14 cellular contexts compared by ENCODE assay signal in the genomic region with DNA sequence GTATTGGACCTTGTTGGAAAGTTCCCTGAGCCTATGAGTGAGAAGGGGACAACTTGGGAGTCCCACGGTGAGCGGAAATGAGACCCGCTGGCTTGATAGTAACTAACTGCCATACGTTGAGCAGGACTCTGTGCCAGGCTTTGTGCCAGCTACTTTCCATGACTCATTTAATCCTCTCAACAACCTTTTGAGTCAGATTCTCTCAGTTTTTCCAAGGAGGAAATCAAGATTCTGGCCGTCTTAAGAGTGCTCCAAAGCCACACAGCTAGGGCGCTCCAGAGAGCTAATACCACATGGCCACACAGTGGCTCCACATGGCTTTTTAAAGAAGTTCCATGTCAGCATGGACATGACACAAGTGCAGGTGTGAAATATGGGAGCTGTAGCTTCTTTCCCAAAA. TPM values are rescaled to one million over a fixed set of nuclear protein-coding genes. Genes with fewer than 3 reads are reported as not detected.
DNase-seq lines count a peak whose midpoint lies in the region; ATAC-seq and TF ChIP-seq lines count a peak whose summit lies in the region.
"Had no signal": no experiment of that assay in that cellular context is flagged by ENCODE, and none has a peak within 500 bp of the region (broad histone marks: within the 10 kb centered on the region; RNA-seq: fewer than 3 reads in every experiment).

No MANE protein-coding gene starts in this region.

- peaks cover 36% of the 10 kb centered on the region for H3K36me3 Mint-ChIP-seq in activated naive CD8-positive, alpha-beta T cell treated with anti-CD3 and anti-CD28 coated beads, Interleukin-2, amount 50 U/mL, for 24 hours (ENCODE audit: low read depth)
- peaks cover 26% of the 10 kb centered on the region for H3K36me3 Mint-ChIP-seq in activated naive CD8-positive, alpha-beta T cell treated with anti-CD3 and anti-CD28 coated beads for 36 hours

- peaks cover 7% of the 10 kb centered on the region for H3K9me3 Mint-ChIP-seq in activated naive CD8-positive, alpha-beta T cell treated with anti-CD3 and anti-CD28 coated beads, Interleukin-2, amount 50 U/mL, for 24 hours
- peaks cover 5% of the 10 kb centered on the region for H3K9me3 Mint-ChIP-seq in activated naive CD8-positive, alpha-beta T cell treated with anti-CD3 and anti-CD28 coated beads for 36 hours

- H3K27ac ChIP-seq in HL-60 (replicated peaks) (peak overlapping the region; percentile 77; the same call in 1 of the 2 replicates), brain microvascular endothelial cell (no peak overlapping the region), lung (ENCODE audit: low read depth in 1 of 2, low read length in 1 of 2) (no peak overlapping the region), WERI-Rb-1 (no peak overlapping the region)
- H3K27ac ChIP-seq: gastrocnemius medialis had no signal

- H3K27me3 ChIP-seq in HL-60 (ENCODE audit: insufficient read depth, poor library complexity, severe bottlenecking) (no peaks in the 10 kb centered on the region), brain microvascular endothelial cell (replicated peaks) (no peaks in the 10 kb centered on the region), lung (ENCODE audit: control insufficient read depth, insufficient read depth) (no peaks in the 10 kb centered on the region), WERI-Rb-1 (ENCODE audit: insufficient read depth, low read depth, severe bottlenecking) (no peaks in the 10 kb centered on the region)
- H3K27me3 ChIP-seq: gastrocnemius medialis had no signal

- peak; percentile 25 for DNase-seq in activated naive CD8-positive, alpha-beta T cell treated with anti-CD3 and anti-CD28 coated beads, Interleukin-2, amount 50 U/mL, for 24 hours
- no peak for DNase-seq in activated naive CD8-positive, alpha-beta T cell treated with anti-CD3 and anti-CD28 coated beads for 36 hours
- DNase-seq in HL-60 (ENCODE audit: low read depth in 1 of 2, low spot score in 1 of 2), result no peak
- DNase-seq in brain microvascular endothelial cell, result peak; percentile 3
- DNase-seq in lung (ENCODE audit: low spot score), result no peak
- DNase-seq in WERI-Rb-1, result no peak
- DNase-seq: amygdala, Calu3, gastrocnemius medialis, NCI-H1417 treated with DMSO at 0.1 percent for 48 hours, NCI-H345, small intestine had no signal

- no peak for TF ChIP-seq CTCF in HL-60 (IDR thresholded peaks at IDR 0.05; ENCODE audit: insufficient read depth, low read length)
- TF ChIP-seq CTCF in brain microvascular endothelial cell (IDR thresholded peaks at IDR 0.05; ENCODE audit: low read depth, low read length, missing control alignments), result no peak
- TF ChIP-seq CTCF in lung (IDR thresholded peaks at IDR 0.05; ENCODE audit: control extremely low read depth, extremely low read depth), result no peak
- no peak for TF ChIP-seq CTCF in WERI-Rb-1 (IDR thresholded peaks at IDR 0.05; ENCODE audit: low read depth, low read length)

- H3K4me1 ChIP-seq in lung (ENCODE audit: control insufficient read depth in 2 of 2, insufficient read depth in 2 of 2, low read length in 2 of 2), result no peaks in the 10 kb centered on the region
- H3K4me1 ChIP-seq: gastrocnemius medialis had no signal

- H3K4me1 Mint-ChIP-seq in activated naive CD8-positive, alpha-beta T cell treated with anti-CD3 and anti-CD28 coated beads, Interleukin-2, amount 50 U/mL, for 24 hours, result peaks cover 25% of the 10 kb centered on the region
- H3K4me1 Mint-ChIP-seq in activated naive CD8-positive, alpha-beta T cell treated with anti-CD3 and anti-CD28 coated beads for 36 hours, result peaks cover 5% of the 10 kb centered on the region

- H3K27me3 Mint-ChIP-seq in activated naive CD8-positive, alpha-beta T cell treated with anti-CD3 and anti-CD28 coated beads, Interleukin-2, amount 50 U/mL, for 24 hours, result no peaks in the 10 kb centered on the region
- no peaks in the 10 kb centered on the region for H3K27me3 Mint-ChIP-seq in activated naive CD8-positive, alpha-beta T cell treated with anti-CD3 and anti-CD28 coated beads for 36 hours

- peaks cover 2% of the 10 kb centered on the region for H3K36me3 ChIP-seq in brain microvascular endothelial cell (replicated peaks)
- H3K36me3 ChIP-seq in lung (ENCODE audit: control insufficient read depth in 2 of 2, insufficient read depth in 2 of 2, low read length in 2 of 2), result peaks cover 10 to 29% of the 10 kb centered on the region in 2 donors
- H3K36me3 ChIP-seq in WERI-Rb-1, result no peaks in the 10 kb centered on the region

- ATAC-seq in activated naive CD8-positive, alpha-beta T cell treated with anti-CD3 and anti-CD28 coated beads, Interleukin-2, amount 50 U/mL, for 24 hours, result peak; percentile 88
- ATAC-seq in lung (ENCODE audit: insufficient read depth, low FRiP score), result peak; percentile 76
- ATAC-seq in HG03175 (IDR thresholded peaks at IDR 0.05; ENCODE audit: unreplicated experiment), result no peak
- no peak for ATAC-seq in GM21576 (IDR thresholded peaks at IDR 0.05; ENCODE audit: unreplicated experiment)
- ATAC-seq: gastrocnemius medialis had no signal

- peak overlapping the region; percentile 73 for H3K27ac Mint-ChIP-seq in activated naive CD8-positive, alpha-beta T cell treated with anti-CD3 and anti-CD28 coated beads, Interleukin-2, amount 50 U/mL, for 24 hours
- no peak overlapping the region for H3K27ac Mint-ChIP-seq in activated naive CD8-positive, alpha-beta T cell treated with anti-CD3 and anti-CD28 coated beads for 36 hours

- in situ Hi-C loops in brain microvascular endothelial cell (cut with HindIII; ENCODE audit: low pct_ligation_motif_present, low sequenced_read_pairs), result no loop called here

- WGBS in lung, 2 donors, result 76 to 89% methylated on average over 6 of the region's 6 CpGs

- H3K4me3 Mint-ChIP-seq in activated naive CD8-positive, alpha-beta T cell treated with anti-CD3 and anti-CD28 coated beads, Interleukin-2, amount 50 U/mL, for 24 hours, result peak overlapping the region; percentile 6
- H3K4me3 Mint-ChIP-seq in activated naive CD8-positive, alpha-beta T cell treated with anti-CD3 and anti-CD28 coated beads for 36 hours, result no peak overlapping the region

- H3K9me3 ChIP-seq in lung (ENCODE audit: control insufficient read depth in 2 of 2, insufficient read depth in 1 of 2, low read length in 1 of 2) (no peaks in the 10 kb centered on the region), WERI-Rb-1 (ENCODE audit: severe bottlenecking) (no peaks in the 10 kb centered on the region)
- H3K9me3 ChIP-seq: gastrocnemius medialis had no signal

- no peak overlapping the region for H3K4me3 ChIP-seq in HL-60 (replicated peaks; ENCODE audit: insufficient read depth, low read length)
- no peak overlapping the region for H3K4me3 ChIP-seq in brain microvascular endothelial cell (ENCODE audit: low read depth, low read length)
- H3K4me3 ChIP-seq in lung, result no peak overlapping the region
- H3K4me3 ChIP-seq in WERI-Rb-1 (ENCODE audit: low read depth, low read length), result no peak overlapping the region
- H3K4me3 ChIP-seq: gastrocnemius medialis had no signal

RNA-seq across cellular contexts. Expression of gene NOD1, which starts 55.7 kb away (rescaled TPM):
- total RNA-seq in activated naive CD8-positive, alpha-beta T cell treated with anti-CD3 and anti-CD28 coated beads for 36 hours, result 10 to 100 TPM; 12.6 to 12.8 TPM
- 10 to 100 TPM; 22.0 to 46.1 TPM for total RNA-seq in lung
- polyA plus RNA-seq in lung, result 10 to 100 TPM; 11.5 to 21.0 TPM

Comparison
In these comparisons a context has a peak if more than half of its experiments do, and no peak if none do; other contexts are left out.
1. DNase-seq: peak in activated naive CD8-positive, alpha-beta T cell treated with anti-CD3 and anti-CD28 coated beads, Interleukin-2, amount 50 U/mL, for 24 hours (single experiment) and brain microvascular endothelial cell (single experiment); none in activated naive CD8-positive, alpha-beta T cell treated with anti-CD3 and anti-CD28 coated beads for 36 hours (single experiment), HL-60 (0 of 2), lung (single experiment) and WERI-Rb-1 (single experiment).
2. ATAC-seq: peak in activated naive CD8-positive, alpha-beta T cell treated with anti-CD3 and anti-CD28 coated beads, Interleukin-2, amount 50 U/mL, for 24 hours (single experiment) and lung (single experiment); none in HG03175 (single experiment) and GM21576 (single experiment).